In the genomic region with DNA sequence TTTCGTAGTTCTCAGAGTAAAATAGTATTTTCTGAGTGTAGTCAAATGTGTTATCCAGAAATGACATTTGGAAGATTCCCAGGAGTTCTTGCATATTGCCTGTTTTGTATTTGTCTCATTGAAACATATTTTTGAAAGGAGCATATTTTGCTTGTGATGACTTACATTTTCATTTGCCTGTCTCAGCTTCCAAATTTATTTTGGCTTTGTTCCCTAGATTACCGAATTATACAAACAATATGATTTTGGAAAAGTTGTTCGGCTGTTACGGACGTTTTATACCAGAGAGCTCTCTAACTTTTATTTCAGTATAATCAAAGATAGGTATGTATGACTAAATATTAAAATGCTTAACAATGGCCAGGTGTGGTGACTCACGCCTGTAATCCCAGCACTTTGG, we compare ENCODE assay signal across 18 cellular contexts.
"Had no signal": no experiment of that assay in that cellular context is flagged by ENCODE, and none has a peak within 500 bp of the region (broad histone marks: within the 10 kb centered on the region; RNA-seq: fewer than 3 reads in every experiment).

No MANE protein-coding gene starts in this region.

- H3K27ac ChIP-seq: gastrocnemius medialis, pancreas, sigmoid colon, skin epidermis, transverse colon had no signal

- H3K9me3 Mint-ChIP-seq: endodermal cell; immature natural killer cell; naive B cell; nephron; stimulated activated naive CD8-positive, alpha-beta T cell treated with anti-CD3 and anti-CD28 coated beads, Interleukin-15, Interleukin-2, amounts not matched to agents 100 ng/mL and 50 ng/mL, for 24 hours had no signal

- DNase-seq: dermis blood vessel endothelial cell; effector CD4-positive, alpha-beta T cell; endodermal cell; gastrocnemius medialis; heart right ventricle; immature natural killer cell; kidney; left cardiac atrium; mesendoderm; naive B cell; occipital lobe; pancreas; sigmoid colon; transverse colon had no signal

- H3K9me3 ChIP-seq: gastrocnemius medialis, heart right ventricle, pancreas, sigmoid colon, transverse colon had no signal

- H3K27me3 Mint-ChIP-seq: naive B cell; progenitor cell of endocrine pancreas; stimulated activated naive CD8-positive, alpha-beta T cell treated with anti-CD3 and anti-CD28 coated beads, Interleukin-15, Interleukin-2, amounts not matched to agents 100 ng/mL and 50 ng/mL, for 24 hours had no signal

- H3K4me1 ChIP-seq: gastrocnemius medialis, pancreas had no signal

- ATAC-seq: gastrocnemius medialis, left cardiac atrium, pancreas had no signal

- H3K27ac Mint-ChIP-seq: endodermal cell; immature natural killer cell; naive B cell; nephron; progenitor cell of endocrine pancreas; stimulated activated naive CD8-positive, alpha-beta T cell treated with anti-CD3 and anti-CD28 coated beads, Interleukin-15, Interleukin-2, amounts not matched to agents 100 ng/mL and 50 ng/mL, for 24 hours had no signal

- H3K27me3 ChIP-seq: gastrocnemius medialis, heart right ventricle, pancreas, sigmoid colon, transverse colon had no signal

- H3K4me3 ChIP-seq: gastrocnemius medialis, heart right ventricle, pancreas, sigmoid colon, skin epidermis, transverse colon had no signal

- H3K4me3 Mint-ChIP-seq: endodermal cell; immature natural killer cell; naive B cell; nephron; stimulated activated naive CD8-positive, alpha-beta T cell treated with anti-CD3 and anti-CD28 coated beads, Interleukin-15, Interleukin-2, amounts not matched to agents 100 ng/mL and 50 ng/mL, for 24 hours had no signal

- H3K4me1 Mint-ChIP-seq: endodermal cell, nephron had no signal
